In genomic region chr5:53109436-53110127, GRCh38 we compare ENCODE assay signal across 8 cellular contexts. TPM values are rescaled to one million over a fixed set of nuclear protein-coding genes. Genes with fewer than 3 reads are reported as not detected.
DNase-seq lines count a peak whose midpoint lies in the region; ATAC-seq and TF ChIP-seq lines count a peak whose summit lies in the region.

Gene MOCS2 (minus strand): TSS chr5:53109757. CDS start chr5:53107174, 2,583 bp downstream.

- WGBS in mammary epithelial cell (ENCODE audit: low coverage, missing lambda C conversion rate) = 3% methylated on average over 17 of the region's 55 CpGs

- H3K27ac ChIP-seq in mammary epithelial cell (ENCODE audit: insufficient read depth, low read depth, low read length) (peak within 1 kb of the TSS; percentile 55), iPS-20b (ENCODE audit: low read length) (no peak within 1 kb of the TSS), skin epidermis (peak within 1 kb of the TSS; percentile 59 to 90 (median 80))

- peak within 1 kb of the TSS; percentile 68 for H3K4me3 ChIP-seq in WI38 (ENCODE audit: low read depth, low read length)
- peak within 1 kb of the TSS; percentile 43 to 81 (median 65) for H3K4me3 ChIP-seq in mammary epithelial cell (replicated peaks in 1 of 3; ENCODE audit: insufficient read depth in 1 of 3, low read depth in 2 of 3, low read length in 3 of 3)
- peak within 1 kb of the TSS; percentile 93 for H3K4me3 ChIP-seq in iPS-20b (ENCODE audit: low read length)
- peak within 1 kb of the TSS; percentile 63 to 91 (median 75) for H3K4me3 ChIP-seq in skin epidermis

- H3K4me2 ChIP-seq in mammary epithelial cell (ENCODE audit: insufficient read depth, low read depth, low read length) = peak within 1 kb of the TSS; percentile 70

- H3K4me1 ChIP-seq in mammary epithelial cell (ENCODE audit: insufficient read depth, low read length) (peaks cover 16% of the 10 kb centered on the region), iPS-20b (ENCODE audit: insufficient read depth, low read length) (peaks cover 14% of the 10 kb centered on the region)

- DNase-seq in AG08395 (ENCODE audit: low spot score) (peak; percentile 100), NCI-H2227 treated with DMSO at 0.1 percent for 48 hours (lab: John Stamatoyannopoulos, UW) (peak; percentile 84), mammary epithelial cell (peak; percentile 87)

- in situ Hi-C loops in GM18951 (cut with MboI; ENCODE audit: low sequenced_read_pairs, unreplicated experiment) = no loop called here
- in situ Hi-C loops in mammary epithelial cell (cut with MboI; ENCODE audit: low sequenced_read_pairs in 2 of 2) = no loop called here

- TF ChIP-seq POLR2A in GM18951 (IDR thresholded peaks at IDR 0.05; ENCODE audit: extremely low read depth, insufficient read depth, insufficient read length) = peak; percentile 96

- peak within 1 kb of the TSS; percentile 78 for H3K9ac ChIP-seq in mammary epithelial cell (ENCODE audit: insufficient read depth, low read length)
- H3K9ac ChIP-seq in iPS-20b (ENCODE audit: low read depth, low read length) = peak within 1 kb of the TSS; percentile 83

- TF ChIP-seq CTCF in WI38 (IDR thresholded peaks at IDR 0.05; ENCODE audit: low read depth, low read length) (no peak), mammary epithelial cell (conservative IDR thresholded peaks at IDR 0.05 in 1 of 2, IDR thresholded peaks at IDR 0.05 in 1 of 2; ENCODE audit: extremely low read depth in 1 of 2, insufficient read depth in 1 of 2, low read depth in 1 of 2, low read length in 2 of 2) (no peak)

- H3K79me2 ChIP-seq in mammary epithelial cell (ENCODE audit: insufficient read depth, low read length) = peaks cover 58% of the 10 kb centered on the region

- BruUV-seq in mammary epithelial cell (replicated peaks; lab: Mats Ljungman, UMichigan) = no TSS peak

- dilution Hi-C loops in mammary epithelial cell (cut with HindIII; ENCODE audit: low sequenced_read_pairs) = no loop called here

- no peaks in the 10 kb centered on the region for H4K20me1 ChIP-seq in mammary epithelial cell (ENCODE audit: insufficient read depth, low read length)

- H2AFZ ChIP-seq in mammary epithelial cell (ENCODE audit: low read depth, low read length) = peak within 1 kb of the TSS; percentile 86

- H3K9me3 ChIP-seq in mammary epithelial cell (replicated peaks; ENCODE audit: insufficient read depth, low read length) (no peaks in the 10 kb centered on the region), iPS-20b (ENCODE audit: insufficient read depth, low read depth, low read length) (no peaks in the 10 kb centered on the region)

- peak; percentile 96 for ATAC-seq in HG03175 (IDR thresholded peaks at IDR 0.05; ENCODE audit: unreplicated experiment)

- CTCF ChIA-PET in mammary epithelial cell (lab: Charles Lee; ENCODE audit: low non-redundant PET) = interaction anchor here (0.6 kb wide), 1 partner anchor 161 kb away, joined by 6 read pairs; no protein-coding TSS in a partner anchor

- H3K27me3 ChIP-seq in mammary epithelial cell (ENCODE audit: insufficient read depth, low read length) = no peaks in the 10 kb centered on the region
- peaks cover 8% of the 10 kb centered on the region; the same call in 1 of the 2 replicates for H3K27me3 ChIP-seq in iPS-20b (ENCODE audit: insufficient read depth, low read length)

- intact Hi-C loops in mammary epithelial cell (cut with micrococcal nuclease) = no loop called here

- H3K36me3 ChIP-seq in mammary epithelial cell (ENCODE audit: insufficient read depth, low read length) (peaks cover 2% of the 10 kb centered on the region), iPS-20b (ENCODE audit: insufficient read depth, low read depth, low read length) (no peaks in the 10 kb centered on the region)

RNA-seq across cellular contexts. Expression of gene MOCS2, which starts in this region (rescaled TPM):
- total RNA-seq in mammary epithelial cell = 10 to 100 TPM; 32.0 to 43.1 TPM
- 39.8 TPM for polyA plus RNA-seq in mammary epithelial cell
- polyA minus RNA-seq in mammary epithelial cell = 39.5 TPM
